Comparison of ENCODE assay signal across 20 cellular contexts in the genomic region with DNA sequence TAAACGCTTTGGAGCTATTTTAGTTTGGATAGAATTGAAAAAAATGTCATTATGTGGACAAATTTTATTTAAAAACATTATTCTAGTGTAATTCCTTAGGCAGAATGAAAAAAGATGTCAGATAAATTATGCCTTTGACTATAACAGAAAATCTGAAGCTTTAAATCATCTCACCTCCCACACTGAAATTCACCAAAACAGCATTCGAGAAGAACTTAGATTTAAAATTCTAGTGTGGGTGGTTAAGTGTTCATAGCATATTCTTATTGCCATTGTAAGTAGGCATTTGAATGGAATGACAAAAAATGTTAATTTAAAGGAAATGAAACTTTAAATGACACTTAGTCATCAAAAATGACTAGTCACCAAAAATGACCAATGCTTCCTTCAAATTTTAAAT. TPM values are rescaled to one million over a fixed set of nuclear protein-coding genes. Genes with fewer than 3 reads are reported as not detected.
"Had no signal": no experiment of that assay in that cellular context is flagged by ENCODE, and none has a peak within 500 bp of the region (broad histone marks: within the 10 kb centered on the region; RNA-seq: fewer than 3 reads in every experiment).

No MANE protein-coding gene starts in this region.

- H3K27ac ChIP-seq: foreskin keratinocyte, right atrium auricular region, skin epidermis, thoracic aorta, upper lobe of right lung, WERI-Rb-1 had no signal

- H3K4me3 Mint-ChIP-seq: activated CD4-positive, alpha-beta memory T cell treated with anti-CD3 and anti-CD28 coated beads, Interleukin-2, amount 10 ng/mL, durations not matched to agents 7 days and 5 days; activated CD4-positive, alpha-beta T cell treated with anti-CD3 and anti-CD28 coated beads for 36 hours; activated naive CD8-positive, alpha-beta T cell treated with anti-CD3 and anti-CD28 coated beads, Interleukin-2, amount 10 ng/mL, durations not matched to agents 7 days and 5 days; stimulated activated naive CD8-positive, alpha-beta T cell treated with anti-CD3 and anti-CD28 coated beads, Interleukin-15, amount 100 ng/mL, for 72 hours; T-helper 17 cell had no signal

- H3K27ac Mint-ChIP-seq: activated CD4-positive, alpha-beta memory T cell treated with anti-CD3 and anti-CD28 coated beads, Interleukin-2, amount 10 ng/mL, durations not matched to agents 7 days and 5 days; activated CD4-positive, alpha-beta T cell treated with anti-CD3 and anti-CD28 coated beads for 36 hours; activated naive CD8-positive, alpha-beta T cell treated with anti-CD3 and anti-CD28 coated beads, Interleukin-2, amount 10 ng/mL, durations not matched to agents 7 days and 5 days; stimulated activated naive CD8-positive, alpha-beta T cell treated with anti-CD3 and anti-CD28 coated beads, Interleukin-15, amount 100 ng/mL, for 72 hours; T-helper 17 cell had no signal

- H3K4me3 ChIP-seq: right atrium auricular region, skin epidermis, thoracic aorta, upper lobe of right lung had no signal

- ATAC-seq: activated CD4-positive, alpha-beta T cell treated with anti-CD3 and anti-CD28 coated beads for 36 hours; foreskin keratinocyte; stimulated activated naive CD8-positive, alpha-beta T cell treated with anti-CD3 and anti-CD28 coated beads, Interleukin-15, amount 100 ng/mL, for 72 hours; T-helper 17 cell had no signal

- H3K9me3 Mint-ChIP-seq: activated CD4-positive, alpha-beta memory T cell treated with anti-CD3 and anti-CD28 coated beads, Interleukin-2, amount 10 ng/mL, durations not matched to agents 7 days and 5 days; stimulated activated naive CD8-positive, alpha-beta T cell treated with anti-CD3 and anti-CD28 coated beads, Interleukin-15, amount 100 ng/mL, for 72 hours had no signal

- DNase-seq: activated CD4-positive, alpha-beta memory T cell treated with anti-CD3 and anti-CD28 coated beads, Interleukin-2, amount 10 ng/mL, durations not matched to agents 7 days and 5 days; activated CD4-positive, alpha-beta T cell treated with anti-CD3 and anti-CD28 coated beads for 36 hours; activated CD8-positive, alpha-beta memory T cell treated with anti-CD3 and anti-CD28 coated beads, Interleukin-2, amount 50 U/mL, for 4 hours; activated naive CD8-positive, alpha-beta T cell treated with anti-CD3 and anti-CD28 coated beads, Interleukin-2, amount 10 ng/mL, durations not matched to agents 7 days and 5 days; aorta; cortex of kidney; effector memory CD4-positive, alpha-beta T cell; foreskin keratinocyte; kidney glomerular epithelial cell; midbrain; posterior cingulate gyrus; stimulated activated CD4-positive, alpha-beta T cell treated with anti-CD3 and anti-CD28 coated beads, Interleukin-4, amount 100 ng/mL, for 4 hours; stimulated activated CD8-positive, alpha-beta memory T cell treated with anti-CD3 and anti-CD28 coated beads, Interleukin-4, amount 100 ng/mL, for 48 hours; stimulated activated naive CD8-positive, alpha-beta T cell treated with anti-CD3 and anti-CD28 coated beads, Interleukin-15, amount 100 ng/mL, for 72 hours; T-helper 17 cell; upper lobe of right lung; WERI-Rb-1 had no signal

- H3K27me3 Mint-ChIP-seq: stimulated activated naive CD8-positive, alpha-beta T cell treated with anti-CD3 and anti-CD28 coated beads, Interleukin-15, amount 100 ng/mL, for 72 hours had no signal

- H3K36me3 ChIP-seq: upper lobe of right lung had no signal

- H3K9me3 ChIP-seq: right atrium auricular region, upper lobe of right lung had no signal

- H3K27me3 ChIP-seq: right atrium auricular region, upper lobe of right lung had no signal

RNA-seq across cellular contexts. Expression of gene CNDP1, which starts 56.3 kb away (rescaled TPM):
- total RNA-seq: activated CD4-positive, alpha-beta memory T cell treated with anti-CD3 and anti-CD28 coated beads, Interleukin-2, amount 10 ng/mL, durations not matched to agents 7 days and 5 days; activated CD4-positive, alpha-beta T cell treated with anti-CD3 and anti-CD28 coated beads for 36 hours; activated naive CD8-positive, alpha-beta T cell treated with anti-CD3 and anti-CD28 coated beads, Interleukin-2, amount 10 ng/mL, durations not matched to agents 7 days and 5 days; foreskin keratinocyte; right atrium auricular region; thoracic aorta; upper lobe of right lung had no signal
- polyA plus RNA-seq: foreskin keratinocyte had no signal
